Comparison of ENCODE assay signal across 1 cellular context in the genomic region with DNA sequence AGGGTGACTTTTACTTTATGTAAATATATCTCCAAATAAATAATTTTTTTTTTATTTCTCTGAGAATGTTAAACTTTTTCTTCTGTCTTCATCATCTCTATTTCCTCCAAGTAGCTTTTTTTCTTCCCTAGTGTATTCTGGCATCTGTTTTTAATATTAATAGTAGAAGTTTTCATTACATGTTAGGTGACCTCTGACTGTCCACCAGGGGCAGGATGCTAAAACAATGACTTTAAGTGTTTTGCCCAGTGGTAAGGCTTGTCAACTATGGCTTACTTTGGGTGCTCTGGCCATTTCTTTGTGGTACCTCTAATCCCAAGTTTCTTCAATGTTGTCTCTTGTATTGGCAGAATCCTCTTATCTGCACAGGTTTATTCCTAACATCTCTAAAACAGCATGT.
TF ChIP-seq lines count a peak whose summit lies in the region.

No MANE protein-coding gene starts in this region.

TF ChIP-seq in GM23338, 12 proteins besides CTCF, POLR2A, EP300 and RAD21 (continued from another document):
- no peak for TF ChIP-seq EZH2 (IDR thresholded peaks at IDR 0.05; ENCODE audit: low read depth, unreplicated experiment)
- no peak for TF ChIP-seq ZNF331 (CRISPR knock-in tag; IDR thresholded peaks at IDR 0.05; ENCODE audit: low read depth)
- no peak for TF ChIP-seq JUNB (IDR thresholded peaks at IDR 0.05; ENCODE audit: unreplicated experiment)
- TF ChIP-seq STAT1 (IDR thresholded peaks at IDR 0.05; ENCODE audit: unreplicated experiment), result no peak
TF ChIP-seq in GM23338: peak in this region for 0.
